12 cellular contexts compared by ENCODE assay signal in genomic region chr14:38210168-38210567, GRCh38. TPM values are rescaled to one million over a fixed set of nuclear protein-coding genes. Genes with fewer than 3 reads are reported as not detected.
A peak's percentile ranks its signal among the peaks of the same experiment; 100 is the strongest.
DNase-seq lines count a peak whose midpoint lies in the region; ATAC-seq, FAIRE-seq and TF ChIP-seq lines count a peak whose summit lies in the region.
"Had no signal": no experiment of that assay in that cellular context is flagged by ENCODE, and none has a peak within 500 bp of the region (broad histone marks: within the 10 kb centered on the region; RNA-seq: fewer than 3 reads in every experiment).

No MANE protein-coding gene starts in this region.

- ATAC-seq in heart left ventricle, result peak in 3 of 4 donors; percentile 13 to 29 (median 24)
- ATAC-seq in Right ventricle myocardium inferior, result no peak

- WGBS in heart left ventricle, 4 donors, result 5 to 15% (median 10%) methylated on average over 26 to 30 of the region's 30 CpGs

- DNase-seq in heart left ventricle, result peak in 1 of 5 donors; percentile 9
- DNase-seq in Right ventricle myocardium inferior (ENCODE audit: missing footprints), result no peak
- no peak for DNase-seq in coronary artery (ENCODE audit: low spot score)
- DNase-seq in middle frontal gyrus (ENCODE audit: extremely low spot score, low spot score), result peak; percentile 6
- DNase-seq in urothelium cell line (ENCODE audit: low spot score), result peak; percentile 38
- no peak for DNase-seq in HuH-7 (ENCODE audit: low spot score)
- DNase-seq in NCI-H1930 (lab: John Stamatoyannopoulos, UW), result no peak
- DNase-seq in DMS153 (lab: John Stamatoyannopoulos, UW), result no peak
- DNase-seq: Kasumi-1; stimulated activated CD4-positive, alpha-beta T cell treated with anti-CD3 and anti-CD28 coated beads, Interleukin-12 subunit alpha, Interleukin-12 subunit beta, amount 100 ng/mL, for 4 hours had no signal

- H3K27me3 ChIP-seq in heart left ventricle, result peaks cover 0 to 58% (median 38%) of the 10 kb centered on the region in 9 donors

- peak overlapping the region in 1 of 12 donors; percentile 29 for H3K27ac ChIP-seq in heart left ventricle
- no peak overlapping the region for H3K27ac ChIP-seq in coronary artery

- peaks cover 0 to 11% (median 1%) of the 10 kb centered on the region in 12 donors for H3K9me3 ChIP-seq in heart left ventricle

- H3K36me3 ChIP-seq in heart left ventricle, result no peaks in the 10 kb centered on the region

- no peak for FAIRE-seq in urothelium cell line (lab: Jason Lieb, UNC)

- peaks cover 0 to 30% (median 5%) of the 10 kb centered on the region in 12 donors for H3K4me1 ChIP-seq in heart left ventricle

- no peak for TF ChIP-seq POLR2A in heart left ventricle (IDR thresholded peaks at IDR 0.05)

- intact Hi-C loops in heart left ventricle (cut with DNase I), result loop anchor here in 2 of 10 donors (5.0 kb wide), 2 partner anchors 42 to 47 kb away; partner anchors contain the start of gene CLEC14A (in 1 of the 2)
- intact Hi-C loops in Right ventricle myocardium inferior (cut with DNase I), result loop anchor here (5.0 kb wide), 1 partner anchor 37 kb away; no protein-coding TSS in a partner anchor

- H3K4me3 ChIP-seq in heart left ventricle (peak overlapping the region; percentile 2 to 61 (median 55)), coronary artery (peak overlapping the region; percentile 66)

- no peak for TF ChIP-seq CTCF in heart left ventricle (IDR thresholded peaks at IDR 0.05)
- TF ChIP-seq CTCF in coronary artery (IDR thresholded peaks at IDR 0.05), result no peak

RNA-seq across cellular contexts. Expression of gene SSTR1, which starts 2.5 kb away (rescaled TPM):
- total RNA-seq in heart left ventricle, result 1 to 10 TPM in 2 of 9 donors, under 1 TPM in 7; 0.12 to 2.6 (median 0.69) TPM
- polyA plus RNA-seq in heart left ventricle, result under 1 TPM; 0.23 to 0.44 TPM
- total RNA-seq in Right ventricle myocardium inferior, result 0.51 TPM
- total RNA-seq: dermis microvascular lymphatic vessel endothelial cell; T-helper 1 cell treated with Interleukin-12 subunit alpha and Interleukin-12 subunit beta and Interleukin-4 antibody, amounts not matched to agents 30 ng/mL and 1 ng/mL, for 36 hours had no signal

RNA-seq across cellular contexts. Expression of gene CLEC14A, which starts 45.7 kb away (rescaled TPM):
- total RNA-seq in heart left ventricle (10 to 100 TPM; 23.6 to 59.9 (median 31.3) TPM), Right ventricle myocardium inferior (32.0 TPM)
- 10 to 100 TPM; 20.6 to 61.7 TPM for polyA plus RNA-seq in heart left ventricle
- total RNA-seq: T-helper 1 cell treated with Interleukin-12 subunit alpha and Interleukin-12 subunit beta and Interleukin-4 antibody, amounts not matched to agents 30 ng/mL and 1 ng/mL, for 36 hours had no signal

Comparison
In these comparisons a context has a peak if more than half of its experiments do, and no peak if none do; other contexts are left out.
1. DNase-seq: peak in middle frontal gyrus (single experiment) and urothelium cell line (single experiment); none in Right ventricle myocardium inferior (single experiment), coronary artery (single experiment), HuH-7 (single experiment), NCI-H1930 (0 of 2) and DMS153 (single experiment).